ENCODE assay signal across 1 cellular context in the genomic region with DNA sequence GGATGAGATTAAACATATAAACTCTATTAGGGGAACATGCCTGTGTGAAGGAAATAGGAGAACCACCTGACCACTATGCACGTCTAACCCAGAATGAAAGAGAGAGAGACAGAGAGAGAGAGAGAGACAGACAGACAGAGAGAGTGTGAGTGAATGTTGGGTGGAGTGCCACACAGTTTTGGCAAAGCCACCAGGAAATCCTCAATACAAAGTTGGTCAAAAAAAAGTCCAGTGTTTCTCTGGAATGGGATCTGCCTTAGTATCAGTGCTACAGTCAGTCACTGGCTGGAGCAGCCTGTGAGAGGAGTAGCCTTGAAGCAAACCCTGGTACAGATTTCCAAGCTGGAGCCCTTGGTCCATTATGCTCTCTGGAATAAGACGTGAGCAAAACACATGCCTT.
TF ChIP-seq lines count a peak whose summit lies in the region.

No MANE protein-coding gene starts in this region.

TF ChIP-seq in H1, 55 proteins besides CTCF, POLR2A, EP300 and RAD21:
- TF ChIP-seq, protein P1, sequence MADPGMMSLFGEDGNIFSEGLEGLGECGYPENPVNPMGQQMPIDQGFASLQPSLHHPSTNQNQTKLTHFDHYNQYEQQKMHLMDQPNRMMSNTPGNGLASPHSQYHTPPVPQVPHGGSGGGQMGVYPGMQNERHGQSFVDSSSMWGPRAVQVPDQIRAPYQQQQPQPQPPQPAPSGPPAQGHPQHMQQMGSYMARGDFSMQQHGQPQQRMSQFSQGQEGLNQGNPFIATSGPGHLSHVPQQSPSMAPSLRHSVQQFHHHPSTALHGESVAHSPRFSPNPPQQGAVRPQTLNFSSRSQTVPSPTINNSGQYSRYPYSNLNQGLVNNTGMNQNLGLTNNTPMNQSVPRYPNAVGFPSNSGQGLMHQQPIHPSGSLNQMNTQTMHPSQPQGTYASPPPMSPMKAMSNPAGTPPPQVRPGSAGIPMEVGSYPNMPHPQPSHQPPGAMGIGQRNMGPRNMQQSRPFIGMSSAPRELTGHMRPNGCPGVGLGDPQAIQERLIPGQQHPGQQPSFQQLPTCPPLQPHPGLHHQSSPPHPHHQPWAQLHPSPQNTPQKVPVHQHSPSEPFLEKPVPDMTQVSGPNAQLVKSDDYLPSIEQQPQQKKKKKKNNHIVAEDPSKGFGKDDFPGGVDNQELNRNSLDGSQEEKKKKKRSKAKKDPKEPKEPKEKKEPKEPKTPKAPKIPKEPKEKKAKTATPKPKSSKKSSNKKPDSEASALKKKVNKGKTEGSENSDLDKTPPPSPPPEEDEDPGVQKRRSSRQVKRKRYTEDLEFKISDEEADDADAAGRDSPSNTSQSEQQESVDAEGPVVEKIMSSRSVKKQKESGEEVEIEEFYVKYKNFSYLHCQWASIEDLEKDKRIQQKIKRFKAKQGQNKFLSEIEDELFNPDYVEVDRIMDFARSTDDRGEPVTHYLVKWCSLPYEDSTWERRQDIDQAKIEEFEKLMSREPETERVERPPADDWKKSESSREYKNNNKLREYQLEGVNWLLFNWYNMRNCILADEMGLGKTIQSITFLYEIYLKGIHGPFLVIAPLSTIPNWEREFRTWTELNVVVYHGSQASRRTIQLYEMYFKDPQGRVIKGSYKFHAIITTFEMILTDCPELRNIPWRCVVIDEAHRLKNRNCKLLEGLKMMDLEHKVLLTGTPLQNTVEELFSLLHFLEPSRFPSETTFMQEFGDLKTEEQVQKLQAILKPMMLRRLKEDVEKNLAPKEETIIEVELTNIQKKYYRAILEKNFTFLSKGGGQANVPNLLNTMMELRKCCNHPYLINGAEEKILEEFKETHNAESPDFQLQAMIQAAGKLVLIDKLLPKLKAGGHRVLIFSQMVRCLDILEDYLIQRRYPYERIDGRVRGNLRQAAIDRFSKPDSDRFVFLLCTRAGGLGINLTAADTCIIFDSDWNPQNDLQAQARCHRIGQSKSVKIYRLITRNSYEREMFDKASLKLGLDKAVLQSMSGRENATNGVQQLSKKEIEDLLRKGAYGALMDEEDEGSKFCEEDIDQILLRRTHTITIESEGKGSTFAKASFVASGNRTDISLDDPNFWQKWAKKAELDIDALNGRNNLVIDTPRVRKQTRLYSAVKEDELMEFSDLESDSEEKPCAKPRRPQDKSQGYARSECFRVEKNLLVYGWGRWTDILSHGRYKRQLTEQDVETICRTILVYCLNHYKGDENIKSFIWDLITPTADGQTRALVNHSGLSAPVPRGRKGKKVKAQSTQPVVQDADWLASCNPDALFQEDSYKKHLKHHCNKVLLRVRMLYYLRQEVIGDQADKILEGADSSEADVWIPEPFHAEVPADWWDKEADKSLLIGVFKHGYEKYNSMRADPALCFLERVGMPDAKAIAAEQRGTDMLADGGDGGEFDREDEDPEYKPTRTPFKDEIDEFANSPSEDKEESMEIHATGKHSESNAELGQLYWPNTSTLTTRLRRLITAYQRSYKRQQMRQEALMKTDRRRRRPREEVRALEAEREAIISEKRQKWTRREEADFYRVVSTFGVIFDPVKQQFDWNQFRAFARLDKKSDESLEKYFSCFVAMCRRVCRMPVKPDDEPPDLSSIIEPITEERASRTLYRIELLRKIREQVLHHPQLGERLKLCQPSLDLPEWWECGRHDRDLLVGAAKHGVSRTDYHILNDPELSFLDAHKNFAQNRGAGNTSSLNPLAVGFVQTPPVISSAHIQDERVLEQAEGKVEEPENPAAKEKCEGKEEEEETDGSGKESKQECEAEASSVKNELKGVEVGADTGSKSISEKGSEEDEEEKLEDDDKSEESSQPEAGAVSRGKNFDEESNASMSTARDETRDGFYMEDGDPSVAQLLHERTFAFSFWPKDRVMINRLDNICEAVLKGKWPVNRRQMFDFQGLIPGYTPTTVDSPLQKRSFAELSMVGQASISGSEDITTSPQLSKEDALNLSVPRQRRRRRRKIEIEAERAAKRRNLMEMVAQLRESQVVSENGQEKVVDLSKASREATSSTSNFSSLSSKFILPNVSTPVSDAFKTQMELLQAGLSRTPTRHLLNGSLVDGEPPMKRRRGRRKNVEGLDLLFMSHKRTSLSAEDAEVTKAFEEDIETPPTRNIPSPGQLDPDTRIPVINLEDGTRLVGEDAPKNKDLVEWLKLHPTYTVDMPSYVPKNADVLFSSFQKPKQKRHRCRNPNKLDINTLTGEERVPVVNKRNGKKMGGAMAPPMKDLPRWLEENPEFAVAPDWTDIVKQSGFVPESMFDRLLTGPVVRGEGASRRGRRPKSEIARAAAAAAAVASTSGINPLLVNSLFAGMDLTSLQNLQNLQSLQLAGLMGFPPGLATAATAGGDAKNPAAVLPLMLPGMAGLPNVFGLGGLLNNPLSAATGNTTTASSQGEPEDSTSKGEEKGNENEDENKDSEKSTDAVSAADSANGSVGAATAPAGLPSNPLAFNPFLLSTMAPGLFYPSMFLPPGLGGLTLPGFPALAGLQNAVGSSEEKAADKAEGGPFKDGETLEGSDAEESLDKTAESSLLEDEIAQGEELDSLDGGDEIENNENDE (IDR thresholded peaks at IDR 0.05; ENCODE audit: insufficient replicate concordance, low read length): no peak
- TF ChIP-seq, protein P2, sequence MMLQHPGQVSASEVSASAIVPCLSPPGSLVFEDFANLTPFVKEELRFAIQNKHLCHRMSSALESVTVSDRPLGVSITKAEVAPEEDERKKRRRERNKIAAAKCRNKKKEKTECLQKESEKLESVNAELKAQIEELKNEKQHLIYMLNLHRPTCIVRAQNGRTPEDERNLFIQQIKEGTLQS (IDR thresholded peaks at IDR 0.05; ENCODE audit: insufficient read depth, low read depth, low read length): no peak
- TF ChIP-seq TEAD4 (IDR thresholded peaks at IDR 0.05; ENCODE audit: low read depth, low read length): no peak
- TF ChIP-seq, protein P3, sequence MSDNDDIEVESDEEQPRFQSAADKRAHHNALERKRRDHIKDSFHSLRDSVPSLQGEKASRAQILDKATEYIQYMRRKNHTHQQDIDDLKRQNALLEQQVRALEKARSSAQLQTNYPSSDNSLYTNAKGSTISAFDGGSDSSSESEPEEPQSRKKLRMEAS (IDR thresholded peaks at IDR 0.05): no peak
- TF ChIP-seq NRF1 (IDR thresholded peaks at IDR 0.05; ENCODE audit: low read depth, low read length): no peak
- TF ChIP-seq GTF2F1 (IDR thresholded peaks at IDR 0.05; ENCODE audit: borderline replicate concordance, low read depth, low read length): no peak
- TF ChIP-seq SP2 (IDR thresholded peaks at IDR 0.05; ENCODE audit: low read length): no peak
- no peak for TF ChIP-seq SUZ12 (IDR thresholded peaks at IDR 0.05; ENCODE audit: low read length)
- no peak for TF ChIP-seq SIN3A (conservative IDR thresholded peaks at IDR 0.05 in 1 of 2, IDR thresholded peaks at IDR 0.05 in 1 of 2; ENCODE audit: low read depth in 1 of 2, low read length in 2 of 2)
- TF ChIP-seq PHF8 (conservative IDR thresholded peaks at IDR 0.05; ENCODE audit: low read depth, low read length): no peak
